7 cellular contexts compared by ENCODE assay signal in genomic region chr16:53258809-53259208, GRCh38.
"Had no signal": no experiment of that assay in that cellular context is flagged by ENCODE, and none has a peak within 500 bp of the region (broad histone marks: within the 10 kb centered on the region; RNA-seq: fewer than 3 reads in every experiment).

No MANE protein-coding gene starts in this region.

- FAIRE-seq: H1, H54, HTR-8/SVneo had no signal

- ATAC-seq: GM23338 had no signal

- DNase-seq: H9, HCEC 1CT, KG1 had no signal

- H3K4me3 ChIP-seq: GM23338 had no signal

- H2AFZ ChIP-seq: GM23338 had no signal

- H3K4me2 ChIP-seq: GM23338 had no signal
